ENCODE assay signal across 28 cellular contexts in the genomic region with DNA sequence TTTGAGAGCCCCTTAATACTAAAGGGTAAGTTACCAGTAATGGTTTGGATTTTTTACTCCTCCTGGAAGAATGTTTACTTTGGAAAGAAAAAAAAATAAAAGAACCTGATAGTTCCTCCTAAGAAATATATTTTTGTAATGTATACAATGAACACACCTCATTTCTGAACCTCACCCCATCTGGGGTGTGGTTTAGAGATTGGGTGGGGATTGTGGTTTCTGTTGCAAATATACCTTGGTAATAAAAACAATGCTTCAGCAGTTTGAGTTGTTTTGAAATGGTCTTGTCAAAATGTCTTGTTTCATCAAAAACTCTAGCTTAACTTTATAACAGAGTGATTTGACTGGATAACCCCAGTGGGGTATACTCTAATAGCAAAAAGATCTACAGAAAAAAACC.
"Had no signal": no experiment of that assay in that cellular context is flagged by ENCODE, and none has a peak within 500 bp of the region (broad histone marks: within the 10 kb centered on the region; RNA-seq: fewer than 3 reads in every experiment).

No MANE protein-coding gene starts in this region.

- ATAC-seq: foreskin keratinocyte; gastroesophageal sphincter; heart left ventricle; left lobe of liver; naive thymus-derived CD4-positive, alpha-beta T cell; right lobe of liver; stimulated activated naive CD8-positive, alpha-beta T cell treated with anti-CD3 and anti-CD28 coated beads, Interleukin-15, amount 100 ng/mL, for 72 hours had no signal

- H3K4me3 Mint-ChIP-seq: mesothelial cell of epicardium; naive thymus-derived CD4-positive, alpha-beta T cell; nephron; neural progenitor cell; stimulated activated naive CD8-positive, alpha-beta T cell treated with anti-CD3 and anti-CD28 coated beads, Interleukin-15, amount 100 ng/mL, for 72 hours had no signal

- H3K36me3 ChIP-seq: esophagus muscularis mucosa, gastroesophageal sphincter, heart left ventricle, neural progenitor cell, right lobe of liver, suprapubic skin, transverse colon, vagina had no signal

- H3K4me3 ChIP-seq: dorsolateral prefrontal cortex, esophagus muscularis mucosa, gastroesophageal sphincter, heart left ventricle, hepatocyte, lung, neural progenitor cell, right lobe of liver, suprapubic skin, transverse colon, vagina had no signal

- H3K36me3 Mint-ChIP-seq: mesothelial cell of epicardium; naive thymus-derived CD4-positive, alpha-beta T cell; neural progenitor cell had no signal

- H3K27ac ChIP-seq: dorsolateral prefrontal cortex, epithelial cell of prostate, esophagus muscularis mucosa, foreskin keratinocyte, gastroesophageal sphincter, heart left ventricle, hepatocyte, neural progenitor cell, parathyroid adenoma, right lobe of liver, suprapubic skin, transverse colon, vagina had no signal

- H3K27me3 ChIP-seq: esophagus muscularis mucosa, gastroesophageal sphincter, heart left ventricle, hepatocyte, neural progenitor cell, right lobe of liver, suprapubic skin, transverse colon, vagina had no signal

- H3K79me2 ChIP-seq: hepatocyte, parathyroid adenoma had no signal

- H3K27ac Mint-ChIP-seq: mesothelial cell of epicardium; naive thymus-derived CD4-positive, alpha-beta T cell; nephron; neural progenitor cell; progenitor cell of endocrine pancreas; stimulated activated naive CD8-positive, alpha-beta T cell treated with anti-CD3 and anti-CD28 coated beads, Interleukin-15, amount 100 ng/mL, for 72 hours had no signal

- H3K9me3 ChIP-seq: esophagus muscularis mucosa, gastroesophageal sphincter, right lobe of liver, suprapubic skin, transverse colon, vagina had no signal

- H3K4me1 Mint-ChIP-seq: naive thymus-derived CD4-positive, alpha-beta T cell; neural progenitor cell; stimulated activated naive CD8-positive, alpha-beta T cell treated with anti-CD3 and anti-CD28 coated beads, Interleukin-15, amount 100 ng/mL, for 72 hours had no signal

- H3K27me3 Mint-ChIP-seq: naive thymus-derived CD4-positive, alpha-beta T cell; progenitor cell of endocrine pancreas; stimulated activated naive CD8-positive, alpha-beta T cell treated with anti-CD3 and anti-CD28 coated beads, Interleukin-15, amount 100 ng/mL, for 72 hours had no signal

- DNase-seq: dorsolateral prefrontal cortex; effector CD4-positive, alpha-beta T cell; foreskin keratinocyte; heart left ventricle; kidney; mesenchymal stem cell; naive thymus-derived CD4-positive, alpha-beta T cell; right lobe of liver; small intestine; stimulated activated CD4-positive, alpha-beta T cell treated with anti-CD3 and anti-CD28 coated beads, Interleukin-15, amount 100 ng/mL, for 24 hours; stimulated activated CD4-positive, alpha-beta T cell treated with anti-CD3 and anti-CD28 coated beads, Interleukin-2, amount 100 ng/mL, for 48 hours; stimulated activated CD8-positive, alpha-beta memory T cell treated with anti-CD3 and anti-CD28 coated beads, Interleukin-4, amount 100 ng/mL, for 48 hours; stimulated activated naive CD4-positive, alpha-beta T cell; stimulated activated naive CD8-positive, alpha-beta T cell treated with anti-CD3 and anti-CD28 coated beads, Interleukin-15, amount 100 ng/mL, for 72 hours; transverse colon had no signal

- H3K4me2 ChIP-seq: hepatocyte, neural progenitor cell had no signal

- H3K4me1 ChIP-seq: esophagus muscularis mucosa, foreskin keratinocyte, gastroesophageal sphincter, heart left ventricle, neural progenitor cell, right lobe of liver, suprapubic skin, transverse colon, vagina had no signal

- H3K9ac ChIP-seq: neural progenitor cell, parathyroid adenoma had no signal

- H2AFZ ChIP-seq: hepatocyte, neural progenitor cell, parathyroid adenoma had no signal
